ENCODE assay signal across 22 cellular contexts in the genomic region with DNA sequence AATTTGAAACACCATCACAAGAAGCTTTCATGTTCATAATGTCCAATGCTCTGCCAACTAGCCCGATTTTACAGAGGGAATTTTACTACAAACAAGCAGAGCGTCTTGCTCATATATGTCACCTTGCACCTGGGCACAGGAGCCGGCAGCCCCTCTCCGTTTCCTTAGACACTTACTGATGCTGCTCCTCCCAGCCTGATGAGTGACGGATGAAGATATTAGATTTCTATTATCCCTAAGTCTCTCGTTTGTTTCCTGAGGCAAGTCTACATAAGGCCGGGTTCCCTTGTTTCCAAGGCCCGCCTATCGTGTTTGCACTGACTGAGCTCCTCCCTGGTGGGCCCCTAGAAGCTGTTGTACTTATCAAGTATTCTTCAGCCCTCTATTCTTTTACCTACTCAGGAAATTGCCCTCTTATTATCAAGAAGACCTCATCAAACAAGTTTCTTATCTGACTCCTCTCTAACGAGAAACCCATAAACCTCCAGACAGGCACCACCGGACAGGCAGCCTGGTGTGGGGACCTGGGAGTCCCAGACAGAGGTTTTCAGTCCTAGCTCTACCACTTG. TPM values are rescaled to one million over a fixed set of nuclear protein-coding genes. Genes with fewer than 3 reads are reported as not detected.
DNase-seq lines count a peak whose midpoint lies in the region; ATAC-seq and TF ChIP-seq lines count a peak whose summit lies in the region.
"Had no signal": no experiment of that assay in that cellular context is flagged by ENCODE, and none has a peak within 500 bp of the region (broad histone marks: within the 10 kb centered on the region; RNA-seq: fewer than 3 reads in every experiment).

No MANE protein-coding gene starts in this region.

- CTCF ChIA-PET in mammary epithelial cell (lab: Charles Lee; ENCODE audit: low non-redundant PET) = no interaction called here

- no peak for ATAC-seq in Right ventricle myocardium superior (ENCODE audit: poor library complexity)
- ATAC-seq in mucosa of descending colon = peak; percentile 47
- ATAC-seq in activated CD4-positive, CD25-positive, alpha-beta regulatory T cell treated with anti-CD3 and anti-CD28 coated beads, Interleukin-2, amount 50 U/mL, for 24 hours = no peak
- no peak for ATAC-seq in HG02938 (IDR thresholded peaks at IDR 0.05; ENCODE audit: unreplicated experiment)
- ATAC-seq: A549; activated CD8-positive, alpha-beta T cell treated with anti-CD3 and anti-CD28 coated beads, Interleukin-2, amount 10 ng/mL, durations not matched to agents 7 days and 5 days; heart left ventricle; left ventricle myocardium superior; stimulated activated naive CD8-positive, alpha-beta T cell treated with anti-CD3 and anti-CD28 coated beads, Interleukin-15, Interleukin-2, amounts not matched to agents 100 U/mL and 50 U/mL, for 24 hours had no signal

- H3K4me3 ChIP-seq in cardiac muscle cell = no peak overlapping the region
- no peak overlapping the region for H3K4me3 ChIP-seq in mucosa of descending colon
- H3K4me3 ChIP-seq in mammary epithelial cell (replicated peaks in 1 of 3; ENCODE audit: insufficient read depth in 1 of 3, low read depth in 2 of 3, low read length in 3 of 3) = no peak overlapping the region
- H3K4me3 ChIP-seq: A549, heart left ventricle, MG63, neural progenitor cell, tibial artery had no signal

- intact Hi-C loops in Right ventricle myocardium superior (cut with DNase I) (no loop called here), mucosa of descending colon (cut with DNase I, micrococcal nuclease) (no loop called here), mammary epithelial cell (cut with micrococcal nuclease) (no loop called here)

- H3K36me3 ChIP-seq in cardiac muscle cell = no peaks in the 10 kb centered on the region
- H3K36me3 ChIP-seq in mucosa of descending colon (ENCODE audit: low read depth) = no peaks in the 10 kb centered on the region
- peaks cover 15% of the 10 kb centered on the region for H3K36me3 ChIP-seq in mammary epithelial cell (ENCODE audit: insufficient read depth, low read length)
- H3K36me3 ChIP-seq: heart left ventricle, MG63, neural progenitor cell, tibial artery had no signal

- peaks cover 10% of the 10 kb centered on the region for H4K20me1 ChIP-seq in mammary epithelial cell (ENCODE audit: insufficient read depth, low read length)

- no peak for TF ChIP-seq CTCF in cardiac muscle cell (IDR thresholded peaks at IDR 0.05; ENCODE audit: low read depth, low read length)
- no peak for TF ChIP-seq CTCF in VCaP (conservative IDR thresholded peaks at IDR 0.05)
- no peak for TF ChIP-seq CTCF in mucosa of descending colon (IDR thresholded peaks at IDR 0.05)
- TF ChIP-seq CTCF in mammary epithelial cell (conservative IDR thresholded peaks at IDR 0.05 in 1 of 2, IDR thresholded peaks at IDR 0.05 in 1 of 2; ENCODE audit: extremely low read depth in 1 of 2, insufficient read depth in 1 of 2, low read depth in 1 of 2, low read length in 2 of 2) = no peak

- H3K4me2 ChIP-seq in mammary epithelial cell (ENCODE audit: insufficient read depth, low read depth, low read length) = no peak overlapping the region
- H3K4me2 ChIP-seq: A549, neural progenitor cell had no signal

- H2AFZ ChIP-seq in mammary epithelial cell (ENCODE audit: low read depth, low read length) = no peak overlapping the region
- H2AFZ ChIP-seq: neural progenitor cell had no signal

- H3K9me3 ChIP-seq in cardiac muscle cell (ENCODE audit: low read depth) (no peaks in the 10 kb centered on the region), mucosa of descending colon (no peaks in the 10 kb centered on the region), mammary epithelial cell (replicated peaks; ENCODE audit: insufficient read depth, low read length) (no peaks in the 10 kb centered on the region)
- H3K9me3 ChIP-seq: tibial artery had no signal

- DNase-seq in cardiac muscle cell (ENCODE audit: low read depth in 1 of 2, low spot score in 1 of 2) (peak in 1 of 2 donors; percentile 53), Right ventricle myocardium superior (no peak), mucosa of descending colon (no peak), HT-29 (ENCODE audit: low spot score) (no peak), mammary epithelial cell (no peak)
- DNase-seq: activated CD4-positive, alpha-beta T cell treated with anti-CD3 and anti-CD28 coated beads for 1 hour; activated CD8-positive, alpha-beta T cell treated with anti-CD3 and anti-CD28 coated beads, Interleukin-2, amount 10 ng/mL, durations not matched to agents 7 days and 5 days; activated naive CD4-positive, alpha-beta T cell; activated T-cell treated with anti-CD3 and anti-CD28 coated beads, Interleukin-2, amount 50 U/mL, for 1 hour; dermis blood vessel endothelial cell; heart left ventricle; MG63; NCI-H1417; stimulated activated CD4-positive, alpha-beta T cell treated with anti-CD3 and anti-CD28 coated beads, Interleukin-4, amount 100 ng/mL, for 24 hours; stimulated activated naive CD8-positive, alpha-beta T cell treated with anti-CD3 and anti-CD28 coated beads, Interleukin-15, Interleukin-2, amounts not matched to agents 100 U/mL and 50 U/mL, for 24 hours had no signal

- peaks cover 99% of the 10 kb centered on the region for H3K79me2 ChIP-seq in mammary epithelial cell (ENCODE audit: insufficient read depth, low read length)

- H3K4me1 ChIP-seq in cardiac muscle cell (ENCODE audit: low read depth) (peaks cover 87% of the 10 kb centered on the region), mucosa of descending colon (ENCODE audit: low read depth) (peaks cover 64% of the 10 kb centered on the region), mammary epithelial cell (ENCODE audit: insufficient read depth, low read length) (peaks cover 30% of the 10 kb centered on the region)

- dilution Hi-C loops in mammary epithelial cell (cut with HindIII; ENCODE audit: low sequenced_read_pairs) = no loop called here

- in situ Hi-C loops in mammary epithelial cell (cut with MboI; ENCODE audit: low sequenced_read_pairs in 2 of 2) = no loop called here

- H3K27me3 ChIP-seq in cardiac muscle cell (no peaks in the 10 kb centered on the region), mammary epithelial cell (ENCODE audit: insufficient read depth, low read length) (no peaks in the 10 kb centered on the region)
- H3K27me3 ChIP-seq: heart left ventricle, MG63, tibial artery had no signal

- 87% methylated on average over 11 of the region's 11 CpGs for WGBS in mammary epithelial cell (ENCODE audit: low coverage, missing lambda C conversion rate)

- no TSS peak for BruUV-seq in mammary epithelial cell (replicated peaks; lab: Mats Ljungman, UMichigan)

- peak overlapping the region; percentile 93 for H3K27ac ChIP-seq in cardiac muscle cell
- H3K27ac ChIP-seq in VCaP = peak overlapping the region; percentile 81
- no peak overlapping the region for H3K27ac ChIP-seq in mammary epithelial cell (ENCODE audit: insufficient read depth, low read depth, low read length)
- H3K27ac ChIP-seq: neural progenitor cell, tibial artery had no signal

- H3K9ac ChIP-seq in mammary epithelial cell (ENCODE audit: insufficient read depth, low read length) = no peak overlapping the region
- H3K9ac ChIP-seq: neural progenitor cell had no signal

RNA-seq across cellular contexts. Expression of gene SH3PXD2A, which starts 18.5 kb away (rescaled TPM):
- total RNA-seq in cardiac muscle cell = 36.5 and 75.9 TPM in 2 replicates
- 32.2 and 48.1 TPM in 2 replicates for polyA plus RNA-seq in cardiac muscle cell
- 27.0 TPM for total RNA-seq in Right ventricle myocardium superior
- total RNA-seq in mucosa of descending colon = 10 to 100 TPM; 46.1 to 91.4 (median 60.6) TPM
- 2.7 and 3.0 TPM in 2 replicates for total RNA-seq in HT-29 (2014; rRNA removed; shearing (Covaris generic))
- total RNA-seq in mammary epithelial cell = 100 to 1,000 TPM in 1 of 2 donors, 10 to 100 TPM in 1; 72.2 to 116 TPM
- polyA plus RNA-seq in mammary epithelial cell = 35.3 TPM
- polyA minus RNA-seq in mammary epithelial cell = 112 TPM
